ENCODE assay signal across 1 cellular context in the genomic region with DNA sequence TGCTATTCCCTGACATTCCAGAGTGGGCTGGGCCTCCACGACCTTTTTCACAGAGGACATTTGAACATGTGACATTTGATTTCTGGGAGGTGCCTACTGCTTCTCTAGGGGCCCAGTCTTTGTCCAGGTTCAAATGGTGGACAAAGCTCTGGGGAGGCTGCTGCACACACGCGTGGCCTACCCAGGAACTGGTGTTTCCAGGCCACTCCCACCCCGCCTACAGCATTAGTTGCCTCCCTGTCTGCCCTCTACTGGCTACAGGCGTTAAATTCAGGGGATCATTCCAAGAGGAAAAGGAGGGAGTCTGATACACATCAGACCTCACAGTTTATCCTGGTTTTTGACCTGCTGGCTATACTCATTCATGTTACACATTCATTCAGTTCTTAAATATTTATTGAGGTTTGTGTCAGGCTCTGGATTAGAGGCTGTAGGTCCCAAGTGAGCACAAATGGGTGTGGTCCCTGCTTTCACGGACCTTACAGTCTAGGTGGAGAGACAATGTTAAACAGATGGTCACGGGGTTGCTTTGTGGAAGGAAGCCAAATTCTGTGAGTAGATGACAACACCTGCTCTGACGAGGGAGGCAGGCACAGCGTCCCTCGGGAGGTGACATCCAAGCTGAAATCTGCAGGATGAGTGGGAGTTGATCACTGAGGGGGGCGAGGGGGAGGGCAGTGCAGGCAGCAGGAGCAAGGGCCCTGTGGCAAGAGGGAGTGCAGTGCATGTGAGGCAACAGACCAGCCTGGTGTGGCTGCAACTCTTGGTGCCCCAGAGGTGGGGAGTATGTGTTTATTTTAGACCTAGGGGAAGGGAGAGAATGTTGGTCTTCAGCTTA.
TF ChIP-seq lines count a peak whose summit lies in the region.

No MANE protein-coding gene starts in this region.

TF ChIP-seq in WTC11, 78 proteins besides CTCF, POLR2A, EP300 and RAD21 (continued from another document):
- TF ChIP-seq, protein P1, sequence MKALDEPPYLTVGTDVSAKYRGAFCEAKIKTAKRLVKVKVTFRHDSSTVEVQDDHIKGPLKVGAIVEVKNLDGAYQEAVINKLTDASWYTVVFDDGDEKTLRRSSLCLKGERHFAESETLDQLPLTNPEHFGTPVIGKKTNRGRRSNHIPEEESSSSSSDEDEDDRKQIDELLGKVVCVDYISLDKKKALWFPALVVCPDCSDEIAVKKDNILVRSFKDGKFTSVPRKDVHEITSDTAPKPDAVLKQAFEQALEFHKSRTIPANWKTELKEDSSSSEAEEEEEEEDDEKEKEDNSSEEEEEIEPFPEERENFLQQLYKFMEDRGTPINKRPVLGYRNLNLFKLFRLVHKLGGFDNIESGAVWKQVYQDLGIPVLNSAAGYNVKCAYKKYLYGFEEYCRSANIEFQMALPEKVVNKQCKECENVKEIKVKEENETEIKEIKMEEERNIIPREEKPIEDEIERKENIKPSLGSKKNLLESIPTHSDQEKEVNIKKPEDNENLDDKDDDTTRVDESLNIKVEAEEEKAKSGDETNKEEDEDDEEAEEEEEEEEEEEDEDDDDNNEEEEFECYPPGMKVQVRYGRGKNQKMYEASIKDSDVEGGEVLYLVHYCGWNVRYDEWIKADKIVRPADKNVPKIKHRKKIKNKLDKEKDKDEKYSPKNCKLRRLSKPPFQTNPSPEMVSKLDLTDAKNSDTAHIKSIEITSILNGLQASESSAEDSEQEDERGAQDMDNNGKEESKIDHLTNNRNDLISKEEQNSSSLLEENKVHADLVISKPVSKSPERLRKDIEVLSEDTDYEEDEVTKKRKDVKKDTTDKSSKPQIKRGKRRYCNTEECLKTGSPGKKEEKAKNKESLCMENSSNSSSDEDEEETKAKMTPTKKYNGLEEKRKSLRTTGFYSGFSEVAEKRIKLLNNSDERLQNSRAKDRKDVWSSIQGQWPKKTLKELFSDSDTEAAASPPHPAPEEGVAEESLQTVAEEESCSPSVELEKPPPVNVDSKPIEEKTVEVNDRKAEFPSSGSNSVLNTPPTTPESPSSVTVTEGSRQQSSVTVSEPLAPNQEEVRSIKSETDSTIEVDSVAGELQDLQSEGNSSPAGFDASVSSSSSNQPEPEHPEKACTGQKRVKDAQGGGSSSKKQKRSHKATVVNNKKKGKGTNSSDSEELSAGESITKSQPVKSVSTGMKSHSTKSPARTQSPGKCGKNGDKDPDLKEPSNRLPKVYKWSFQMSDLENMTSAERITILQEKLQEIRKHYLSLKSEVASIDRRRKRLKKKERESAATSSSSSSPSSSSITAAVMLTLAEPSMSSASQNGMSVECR (CRISPR knock-in tag; IDR thresholded peaks at IDR 0.05; ENCODE audit: borderline replicate concordance) = no peak
- TF ChIP-seq ZNF263 (CRISPR knock-in tag; IDR thresholded peaks at IDR 0.05; ENCODE audit: low read depth) = no peak
